ENCODE assay signal across 8 cellular contexts in genomic region chr22:39661842-39662676, GRCh38.
DNase-seq lines count a peak whose midpoint lies in the region; ATAC-seq lines count a peak whose summit lies in the region.

No MANE protein-coding gene starts in this region.

- peaks cover 29% of the 10 kb centered on the region for H3K4me1 Mint-ChIP-seq in activated T-cell treated with anti-CD3 and anti-CD28 coated beads, Interleukin-2, amount 50 U/mL, for 72 hours (ENCODE audit: low read depth)

- peak; percentile 81 to 83 for ATAC-seq in activated T-cell treated with anti-CD3 and anti-CD28 coated beads, Interleukin-2, amount 50 U/mL, for 72 hours (replicated peaks in 1 of 2)
- no peak for ATAC-seq in GM21447 (IDR thresholded peaks at IDR 0.05; ENCODE audit: unreplicated experiment)
- ATAC-seq in HG03571 (IDR thresholded peaks at IDR 0.05; ENCODE audit: unreplicated experiment) = no peak

- no peaks in the 10 kb centered on the region for H3K36me3 Mint-ChIP-seq in activated T-cell treated with anti-CD3 and anti-CD28 coated beads, Interleukin-2, amount 50 U/mL, for 72 hours (ENCODE audit: insufficient read depth in 2 of 2)

- H3K27me3 Mint-ChIP-seq in activated T-cell treated with anti-CD3 and anti-CD28 coated beads, Interleukin-2, amount 50 U/mL, for 72 hours (ENCODE audit: low read depth) = peaks cover 11% of the 10 kb centered on the region

- no peak overlapping the region for H3K27ac Mint-ChIP-seq in activated T-cell treated with anti-CD3 and anti-CD28 coated beads, Interleukin-2, amount 50 U/mL, for 72 hours

- no peaks in the 10 kb centered on the region for H3K9me3 Mint-ChIP-seq in activated T-cell treated with anti-CD3 and anti-CD28 coated beads, Interleukin-2, amount 50 U/mL, for 72 hours

- H3K4me3 Mint-ChIP-seq in activated T-cell treated with anti-CD3 and anti-CD28 coated beads, Interleukin-2, amount 50 U/mL, for 72 hours = peak overlapping the region; percentile 74 to 89

- DNase-seq in NCI-H510A treated with DMSO at 0.1 percent for 48 hours (lab: John Stamatoyannopoulos, UW) (peak; percentile 21), left kidney (ENCODE audit: low read depth, low spot score) (peak; percentile 73), kidney glomerular epithelial cell (lab: John Stamatoyannopoulos, UW) (no peak), NOMO-1 treated with dmso at 0.1 percent for 144 hours (lab: John Stamatoyannopoulos, UW; ENCODE audit: unreplicated experiment) (no peak)
- DNase-seq in activated T-cell treated with anti-CD3 and anti-CD28 coated beads, Interleukin-2, amount 50 U/mL, for 72 hours = peak; percentile 87 to 89
- peak; percentile 50 to 57 for DNase-seq in stimulated activated CD8-positive, alpha-beta memory T cell treated with anti-CD3 and anti-CD28 coated beads, Interleukin-7, amount 100 ng/mL, for 4 hours (ENCODE audit: low read depth in 2 of 2)

Comparison
In these comparisons a context has a peak if more than half of its experiments do, and no peak if none do; other contexts are left out.
1. DNase-seq: peak in NCI-H510A treated with DMSO at 0.1 percent for 48 hours (single experiment), activated T-cell treated with anti-CD3 and anti-CD28 coated beads, Interleukin-2, amount 50 U/mL, for 72 hours (2 of 2), left kidney (single experiment) and stimulated activated CD8-positive, alpha-beta memory T cell treated with anti-CD3 and anti-CD28 coated beads, Interleukin-7, amount 100 ng/mL, for 4 hours (2 of 2); none in kidney glomerular epithelial cell (single experiment) and NOMO-1 treated with dmso at 0.1 percent for 144 hours (single experiment).
2. ATAC-seq: peak in activated T-cell treated with anti-CD3 and anti-CD28 coated beads, Interleukin-2, amount 50 U/mL, for 72 hours (2 of 2); none in GM21447 (single experiment) and HG03571 (single experiment).